In genomic region chr20:25249198-25249931, GRCh38 we compare ENCODE assay signal across 8 cellular contexts. TPM values are rescaled to one million over a fixed set of nuclear protein-coding genes. Genes with fewer than 3 reads are reported as not detected.
DNase-seq lines count a peak whose midpoint lies in the region; ATAC-seq and TF ChIP-seq lines count a peak whose summit lies in the region.

No MANE protein-coding gene starts in this region.

- no peaks in the 10 kb centered on the region for H3K9me3 Mint-ChIP-seq in neural crest cell

- H3K4me2 ChIP-seq in OCI-LY1 (ENCODE audit: low read length), result peak overlapping the region; percentile 82

- no peaks in the 10 kb centered on the region for H3K27me3 ChIP-seq in OCI-LY1 (ENCODE audit: insufficient read depth, low read length)
- no peaks in the 10 kb centered on the region for H3K27me3 ChIP-seq in effector memory CD4-positive, alpha-beta T cell (replicated peaks; ENCODE audit: control insufficient read depth, insufficient read depth, low read length, poor library complexity, severe bottlenecking)

- no peaks in the 10 kb centered on the region for H4K20me1 ChIP-seq in OCI-LY1 (ENCODE audit: insufficient read depth, low read length)

- H3K4me3 ChIP-seq in OCI-LY1 (ENCODE audit: low read depth, low read length, poor library complexity, severe bottlenecking), result peak overlapping the region; percentile 73
- H3K4me3 ChIP-seq in effector memory CD4-positive, alpha-beta T cell (ENCODE audit: insufficient read depth, low read depth, low read length, poor library complexity, severe bottlenecking), result peak overlapping the region; percentile 89

- no peaks in the 10 kb centered on the region for H3F3A ChIP-seq in OCI-LY1 (ENCODE audit: insufficient read depth, low read length)

- H3K4me1 ChIP-seq in OCI-LY1 (ENCODE audit: insufficient read depth, low read length, severe bottlenecking), result peaks cover 43% of the 10 kb centered on the region
- peaks cover 16% of the 10 kb centered on the region for H3K4me1 ChIP-seq in effector memory CD4-positive, alpha-beta T cell (ENCODE audit: control insufficient read depth, insufficient read depth, low read length, poor library complexity, severe bottlenecking)

- TF ChIP-seq CTCF in OCI-LY1 (IDR thresholded peaks at IDR 0.05; ENCODE audit: low read length) (no peak), neural crest cell (conservative IDR thresholded peaks at IDR 0.05) (no peak)

- no peak overlapping the region for H3K27ac ChIP-seq in OCI-LY1 (ENCODE audit: low read depth, low read length, poor library complexity, severe bottlenecking)
- no peak overlapping the region for H3K27ac ChIP-seq in effector memory CD4-positive, alpha-beta T cell (ENCODE audit: insufficient read depth, low read length, poor library complexity, severe bottlenecking)

- H3K9me2 ChIP-seq in OCI-LY1 (ENCODE audit: low read depth, low read length), result no peaks in the 10 kb centered on the region

- no peak for ATAC-seq in HG03520 (IDR thresholded peaks at IDR 0.05; ENCODE audit: unreplicated experiment)
- no peak for ATAC-seq in HG02981 (IDR thresholded peaks at IDR 0.05; ENCODE audit: unreplicated experiment)

- peak overlapping the region; percentile 96 for H3K4me3 Mint-ChIP-seq in neural crest cell

- no peak overlapping the region for H2AFZ ChIP-seq in OCI-LY1 (ENCODE audit: low read length)

- H3K9me3 ChIP-seq in OCI-LY1 (ENCODE audit: low read length), result no peaks in the 10 kb centered on the region
- H3K9me3 ChIP-seq in effector memory CD4-positive, alpha-beta T cell (ENCODE audit: control insufficient read depth, low read length), result no peaks in the 10 kb centered on the region

- peak overlapping the region; percentile 66; the same call in 1 of the 2 replicates for H3K9ac ChIP-seq in OCI-LY1 (ENCODE audit: low read length)

- DNase-seq in EH (ENCODE audit: low read depth), result peak; percentile 34
- no peak for DNase-seq in effector memory CD4-positive, alpha-beta T cell
- no peak for DNase-seq in neural crest cell (ENCODE audit: low read depth, low spot score)
- DNase-seq in mesenteric fat pad (ENCODE audit: low spot score), result no peak
- no peak for DNase-seq in NCI-H1694 treated with DMSO at 0.1 percent for 48 hours (lab: John Stamatoyannopoulos, UW)

- peaks cover 17% of the 10 kb centered on the region for H3K27me3 Mint-ChIP-seq in neural crest cell (ENCODE audit: low read depth)

- H3K79me2 ChIP-seq in OCI-LY1 (ENCODE audit: insufficient read depth, low read length), result peaks cover 47% of the 10 kb centered on the region

- peaks cover 9% of the 10 kb centered on the region for H3K36me3 ChIP-seq in OCI-LY1 (ENCODE audit: insufficient read depth, low read length)
- H3K36me3 ChIP-seq in effector memory CD4-positive, alpha-beta T cell (ENCODE audit: control insufficient read depth, insufficient read depth, low read length), result no peaks in the 10 kb centered on the region

- H3K36me3 Mint-ChIP-seq in neural crest cell (ENCODE audit: low read depth), result no peaks in the 10 kb centered on the region

- H3K27ac Mint-ChIP-seq in neural crest cell (ENCODE audit: unreplicated experiment), result peak overlapping the region; percentile 90

- H3K4me1 Mint-ChIP-seq in neural crest cell, result peaks cover 63% of the 10 kb centered on the region

RNA-seq across cellular contexts. Expression of gene PYGB, which starts 1.5 kb away (rescaled TPM):
- total RNA-seq in neural crest cell, result 71.1 and 77.1 TPM in 2 replicates
- total RNA-seq in mesenteric fat pad, result 121 TPM

RNA-seq across cellular contexts. Expression of gene ENTPD6, which starts 53.9 kb away (rescaled TPM):
- 70.0 and 73.4 TPM in 2 replicates for total RNA-seq in neural crest cell
- 54.3 TPM for total RNA-seq in mesenteric fat pad
